Comparison of ENCODE assay signal across 23 cellular contexts in genomic region chr2:86613515-86613914, GRCh38.
"Had no signal": no experiment of that assay in that cellular context is flagged by ENCODE, and none has a peak within 500 bp of the region (broad histone marks: within the 10 kb centered on the region; RNA-seq: fewer than 3 reads in every experiment).

No MANE protein-coding gene starts in this region.

- DNase-seq: effector CD4-positive, alpha-beta T cell; endodermal cell; erythroblast; foreskin keratinocyte; kidney; left cardiac atrium; mesendoderm; naive B cell; occipital lobe; pancreas; spleen; stimulated activated CD4-positive, alpha-beta T cell treated with anti-CD3 and anti-CD28 coated beads, Interleukin-15, amount 100 ng/mL, for 24 hours; stimulated activated CD4-positive, alpha-beta T cell treated with anti-CD3 and anti-CD28 coated beads, Interleukin-1b, Interleukin-23, amount 100 ng/mL, for 48 hours; stimulated activated CD4-positive, alpha-beta T cell treated with anti-CD3 and anti-CD28 coated beads, Interleukin-4, amount 100 ng/mL, for 24 hours; stimulated activated naive B cell treated with anti-CD40 and anti-IgM and Interleukin-4, amounts not matched to agents 10 μg/mL and 1 μg/mL and 100 μg/mL, for 72 hours; thyroid gland had no signal

- H3K9me3 ChIP-seq: pancreas, spleen, thyroid gland had no signal

- H3K4me3 ChIP-seq: coronary artery, pancreas, spleen, thyroid gland had no signal

- H3K27ac Mint-ChIP-seq: endodermal cell; nephron; progenitor cell of endocrine pancreas; stimulated activated naive B cell treated with anti-CD40 and anti-IgM and Interleukin-4, amounts not matched to agents 10 μg/mL and 1 μg/mL and 100 μg/mL, for 72 hours; type B pancreatic cell had no signal

- H3K27me3 ChIP-seq: foreskin keratinocyte, pancreas, spleen, thyroid gland had no signal

- ATAC-seq: foreskin keratinocyte; left cardiac atrium; pancreas; sciatic nerve; stimulated activated naive B cell treated with anti-CD40 and anti-IgM and Interleukin-4, amounts not matched to agents 10 μg/mL and 1 μg/mL and 100 μg/mL, for 72 hours had no signal

- H3K27ac ChIP-seq: coronary artery, foreskin keratinocyte, pancreas, spleen, thyroid gland had no signal

- H3K27me3 Mint-ChIP-seq: naive B cell; progenitor cell of endocrine pancreas; stimulated activated naive B cell treated with anti-CD40 and anti-IgM and Interleukin-4, amounts not matched to agents 10 μg/mL and 1 μg/mL and 100 μg/mL, for 72 hours; type B pancreatic cell had no signal

- H3K9me3 Mint-ChIP-seq: endodermal cell; naive B cell; nephron; stimulated activated naive B cell treated with anti-CD40 and anti-IgM and Interleukin-4, amounts not matched to agents 10 μg/mL and 1 μg/mL and 100 μg/mL, for 72 hours; type B pancreatic cell had no signal

- FAIRE-seq: endothelial cell of umbilical vein, kidney, pancreas, urothelium cell line had no signal

- H3K4me3 Mint-ChIP-seq: endodermal cell; naive B cell; nephron; stimulated activated naive B cell treated with anti-CD40 and anti-IgM and Interleukin-4, amounts not matched to agents 10 μg/mL and 1 μg/mL and 100 μg/mL, for 72 hours; type B pancreatic cell had no signal
